In genomic region chr3:193593666-193594025, GRCh38 we compare ENCODE assay signal across 8 cellular contexts. TPM values are rescaled to one million over a fixed set of nuclear protein-coding genes. Genes with fewer than 3 reads are reported as not detected.
A peak's percentile ranks its signal among the peaks of the same experiment; 100 is the strongest.
DNase-seq lines count a peak whose midpoint lies in the region; ATAC-seq, FAIRE-seq and TF ChIP-seq lines count a peak whose summit lies in the region.

No MANE protein-coding gene starts in this region.

- H4K5ac ChIP-seq in H1 (ENCODE audit: insufficient read length, low read depth, low read length), result no peak overlapping the region

- H2AK5ac ChIP-seq in H1 (ENCODE audit: low read depth, low read length), result no peak overlapping the region

- WGBS in H1 (ENCODE audit: extremely low coverage in 1 of 2, insufficient coverage in 1 of 2, insufficient read length in 1 of 2, insufficient replicate concordance in 2 of 2, low coverage in 1 of 2, low lambda C conversion rate in 2 of 2, missing lambda C conversion rate in 1 of 2), 2 experiments, result 8% methylated on average over 11 of the region's 11 CpGs; no CpG with 5 or more reads in 1 of the 2 experiments

- peaks cover 20% of the 10 kb centered on the region for H3K4me1 ChIP-seq in CD8-positive, alpha-beta T cell (ENCODE audit: insufficient read depth, low read length)
- H3K4me1 ChIP-seq in H1 (replicated peaks in 1 of 4; ENCODE audit: control insufficient read depth in 3 of 4, insufficient read depth in 4 of 4, low read length in 3 of 4) (peaks cover 0 to 4% (median 1%) of the 10 kb centered on the region in 4 experiments; a peak in 2 of 7 replicates), muscle layer of colon (ENCODE audit: insufficient read depth, low read length) (peaks cover 17% of the 10 kb centered on the region), tibial artery (peaks cover 0 to 26% (median 21%) of the 10 kb centered on the region in 4 donors)

- intact Hi-C loops in CD8-positive, alpha-beta T cell (cut with DNase I, micrococcal nuclease), result loop anchor here in 1 of 2 experiments (5.0 kb wide), 1 partner anchor 544 kb away; the partner anchor contains the start of gene HES1
- intact Hi-C loops in tibial artery (cut with DNase I; ENCODE audit: low total_unique reads), result loop anchor here (2.0 kb wide), 1 partner anchor 1079 kb away; the partner anchor contains the start of gene LSG1

- peak; percentile 68 for ATAC-seq in CD8-positive, alpha-beta T cell
- ATAC-seq in GM21576 (IDR thresholded peaks at IDR 0.05; ENCODE audit: unreplicated experiment), result peak; percentile 18

- H2AFZ ChIP-seq in H1 (ENCODE audit: low read length), result no peak overlapping the region

- no peak for TF ChIP-seq RAD21 in H1 (IDR thresholded peaks at IDR 0.05 in 1 of 2, conservative IDR thresholded peaks at IDR 0.05 in 1 of 2; ENCODE audit: low read depth in 2 of 2, low read length in 2 of 2)

- peak in 5 of 7 experiments; percentile 4 to 48 (median 37) for DNase-seq in CD8-positive, alpha-beta T cell
- peak; percentile 63 for DNase-seq in NAMALWA (ENCODE audit: low spot score)
- peak; percentile 21 for DNase-seq in activated CD4-positive, alpha-beta T cell treated with anti-CD3 and anti-CD28 coated beads, Interleukin-2, amount 50 U/mL, for 1 hour
- no peak for DNase-seq in H1 (ENCODE audit: low read depth in 1 of 2, low spot score in 2 of 2)
- DNase-seq in tibial artery, result no peak
- no peak for DNase-seq in SKM-1 (lab: John Stamatoyannopoulos, UW; ENCODE audit: unreplicated experiment)

- peak overlapping the region; percentile 67 for H4K91ac ChIP-seq in H1 (replicated peaks; ENCODE audit: insufficient read length, low read length)

- H3K36me3 Mint-ChIP-seq in CD8-positive, alpha-beta T cell, result peaks cover 38% of the 10 kb centered on the region

- peaks cover 63% of the 10 kb centered on the region for H3K4me1 Mint-ChIP-seq in CD8-positive, alpha-beta T cell (ENCODE audit: low read depth)

- no peaks in the 10 kb centered on the region for H3K27me3 ChIP-seq in CD8-positive, alpha-beta T cell (ENCODE audit: insufficient read depth, low read length)
- H3K27me3 ChIP-seq in H1 (replicated peaks in 1 of 4; ENCODE audit: control insufficient read depth in 3 of 4, extremely low read depth in 1 of 4, insufficient read depth in 3 of 4, low read length in 3 of 4), result peaks cover 0 to 6% (median 2%) of the 10 kb centered on the region in 4 experiments; a peak in 3 of 7 replicates
- no peaks in the 10 kb centered on the region for H3K27me3 ChIP-seq in muscle layer of colon (ENCODE audit: control insufficient read depth in 1 of 2, insufficient read depth in 2 of 2, low read length in 2 of 2)
- H3K27me3 ChIP-seq in tibial artery, result no peaks in the 10 kb centered on the region

- peaks cover 3 to 50% of the 10 kb centered on the region in 2 experiments; a peak in 3 of 4 replicates for H3K79me2 ChIP-seq in H1 (ENCODE audit: control insufficient read depth in 1 of 2, insufficient read depth in 2 of 2, low read length in 2 of 2)

- H3K4me2 ChIP-seq in H1 (ENCODE audit: insufficient read depth in 1 of 2, low read depth in 2 of 2, low read length in 2 of 2), result peak overlapping the region; percentile 91 to 92

- no peaks in the 10 kb centered on the region for H3K23me2 ChIP-seq in H1 (ENCODE audit: low read depth, low read length)

- H3K23ac ChIP-seq in H1 (ENCODE audit: insufficient read length), result no peak overlapping the region

- H3K4ac ChIP-seq in H1 (replicated peaks; ENCODE audit: insufficient read length, low read depth, low read length), result no peak overlapping the region

- no peak for TF ChIP-seq POLR2A in H1 (IDR thresholded peaks at IDR 0.05; ENCODE audit: control extremely low read depth in 1 of 2, low read depth in 2 of 2, low read length in 2 of 2)

- peak overlapping the region; percentile 76 for H3K27ac ChIP-seq in CD8-positive, alpha-beta T cell (ENCODE audit: low read depth, low read length)
- H3K27ac ChIP-seq in H1 (ENCODE audit: low read depth, low read length) (peak overlapping the region; percentile 33; the same call in 1 of the 2 replicates), muscle layer of colon (ENCODE audit: low read depth, low read length) (peak overlapping the region; percentile 62), tibial artery (peak overlapping the region; percentile 78 to 81)

- no peaks in the 10 kb centered on the region for H3K36me3 ChIP-seq in CD8-positive, alpha-beta T cell (ENCODE audit: insufficient read depth, low read length)
- H3K36me3 ChIP-seq in H1 (ENCODE audit: control insufficient read depth in 2 of 4, insufficient read depth in 4 of 4, low read length in 3 of 4), result 0 out of 8 replicates have a peak, but pooled peaks cover 0 to 2% (median 0%) of the 10 kb centered on the region in 4 experiments
- peaks cover 3% of the 10 kb centered on the region for H3K36me3 ChIP-seq in muscle layer of colon (ENCODE audit: insufficient read depth, low read length)
- peaks cover 0 to 6% (median 0%) of the 10 kb centered on the region in 3 donors for H3K36me3 ChIP-seq in tibial artery

- H2BK120ac ChIP-seq in H1 (replicated peaks; ENCODE audit: low read depth, low read length), result no peak overlapping the region

- H3K27ac Mint-ChIP-seq in CD8-positive, alpha-beta T cell, result peak overlapping the region; percentile 98

- peak overlapping the region; percentile 99 for H3K4me3 Mint-ChIP-seq in CD8-positive, alpha-beta T cell

- no peaks in the 10 kb centered on the region for H3K9me3 Mint-ChIP-seq in CD8-positive, alpha-beta T cell

- POLR2A ChIA-PET in CD8-positive, alpha-beta T cell (lab: Charles Lee), result no interaction called here
- POLR2A ChIA-PET in H1 (lab: Charles Lee; ENCODE audit: partially characterized antibody), result no interaction called here

- no peak for FAIRE-seq in H1 (lab: Jason Lieb, UNC)

- no peak overlapping the region for H4K8ac ChIP-seq in H1 (ENCODE audit: extremely low read depth, insufficient read depth, low read length)

- no peak overlapping the region for H3K18ac ChIP-seq in H1 (ENCODE audit: extremely low read depth, low read length)

- H2BK12ac ChIP-seq in H1 (ENCODE audit: low read depth, low read length), result no peak overlapping the region

- H3K9ac ChIP-seq in H1 (replicated peaks in 1 of 4; ENCODE audit: extremely low read depth in 1 of 4, low read depth in 3 of 4, low read length in 3 of 4), result peak overlapping the region; percentile 54 to 83 (median 71)
- H3K9ac ChIP-seq in muscle layer of colon (ENCODE audit: low read length), result peak overlapping the region; percentile 99

- TF ChIP-seq CTCF in CD8-positive, alpha-beta T cell (IDR thresholded peaks at IDR 0.05), result no peak
- TF ChIP-seq CTCF in H1 (IDR thresholded peaks at IDR 0.05; ENCODE audit: control extremely low read depth in 1 of 3, insufficient read depth in 1 of 3, low read depth in 1 of 3, low read length in 3 of 3) (no peak), tibial artery (IDR thresholded peaks at IDR 0.05) (no peak)

- no peaks in the 10 kb centered on the region for H3K27me3 Mint-ChIP-seq in CD8-positive, alpha-beta T cell (ENCODE audit: low read depth)

- H3K14ac ChIP-seq in H1 (ENCODE audit: insufficient read length), result no peak overlapping the region

- TF ChIP-seq EP300 in H1 (IDR thresholded peaks at IDR 0.05; ENCODE audit: borderline replicate concordance in 1 of 2, low read depth in 2 of 2, low read length in 2 of 2), result no peak

- H2BK15ac ChIP-seq in H1 (ENCODE audit: low read length), result no peak overlapping the region

- H4K20me1 ChIP-seq in H1 (replicated peaks in 1 of 2; ENCODE audit: control insufficient read depth in 1 of 2, insufficient read depth in 2 of 2, low read length in 2 of 2), result no peaks in the 10 kb centered on the region

- peaks cover 3% of the 10 kb centered on the region; the same call in 1 of the 2 replicates for H3K79me1 ChIP-seq in H1 (ENCODE audit: low read depth, low read length)

- no peak overlapping the region for H2BK20ac ChIP-seq in H1 (ENCODE audit: low read length)

- CTCF ChIA-PET in CD8-positive, alpha-beta T cell (lab: Charles Lee), result no interaction called here
- CTCF ChIA-PET in H1 (lab: Charles Lee; ENCODE audit: partially characterized antibody), result no interaction called here

- no peak overlapping the region for H2BK5ac ChIP-seq in H1 (ENCODE audit: low read depth, low read length)

- H3K56ac ChIP-seq in H1 (replicated peaks; ENCODE audit: insufficient read length, low read depth, low read length), result no peak overlapping the region

- H3K9me3 ChIP-seq in CD8-positive, alpha-beta T cell (ENCODE audit: low read length), result no peaks in the 10 kb centered on the region
- H3K9me3 ChIP-seq in H1 (ENCODE audit: insufficient read depth in 2 of 2, low read depth in 1 of 2, low read length in 1 of 2) (no peaks in the 10 kb centered on the region), muscle layer of colon (ENCODE audit: low read length) (no peaks in the 10 kb centered on the region), tibial artery (no peaks in the 10 kb centered on the region)

- H3K4me3 ChIP-seq in CD8-positive, alpha-beta T cell (ENCODE audit: low read depth, low read length), result peak overlapping the region; percentile 73
- H3K4me3 ChIP-seq in H1 (ENCODE audit: extremely low read depth in 1 of 4, insufficient read depth in 2 of 4, low read depth in 3 of 4, low read length in 4 of 4), result peak overlapping the region; percentile 79 to 93 (median 90)
- H3K4me3 ChIP-seq in muscle layer of colon (ENCODE audit: low read depth in 1 of 2, low read length in 2 of 2), result peak overlapping the region; percentile 82 to 92
- peak overlapping the region; percentile 65 to 79 for H3K4me3 ChIP-seq in tibial artery

TF ChIP-seq in H1, 55 proteins besides CTCF, POLR2A, EP300 and RAD21 (continues in another document):
- TF ChIP-seq JUND (IDR thresholded peaks at IDR 0.05; ENCODE audit: low read length), result no peak

RNA-seq across cellular contexts. Expression of gene OPA1, which starts 0.6 kb away (rescaled TPM):
- 10 to 100 TPM; 64.0 to 69.9 TPM for total RNA-seq in CD8-positive, alpha-beta T cell
- total RNA-seq in H1 (2021; fragmentation: NEBNext Ultra II Directional; extraction: Animal tissue kit (Norgen Biotek cat#: 25700)), result 109 and 114 TPM in 2 replicates
- 15.1 and 20.3 TPM in 2 replicates for polyA plus RNA-seq in H1 (2011; rRNA removed)
- 25.3 TPM for polyA plus RNA-seq in H1 (2011; cell fraction: cytosol; rRNA removed)
- 25.1 TPM for polyA plus RNA-seq in H1 (2011; cell fraction: nucleus; rRNA removed)
- 44.9 to 98.6 TPM (median 58.0 TPM) in 4 replicates for polyA plus RNA-seq in H1 (2012, experiment 1 of 2)
- 1.9 TPM for polyA plus RNA-seq in H1 (2012, experiment 2 of 2)
- polyA plus RNA-seq in H1 (2013, experiment 1 of 2), result 56.9 TPM
- 56.9 TPM for polyA plus RNA-seq in H1 (2013, experiment 2 of 2)
- polyA minus RNA-seq in H1 (2011; rRNA and poly(A)+ RNA removed), result 142 and 164 TPM in 2 replicates
- 80.7 TPM for polyA minus RNA-seq in H1 (2011; cell fraction: cytosol; rRNA and poly(A)+ RNA removed)
- 145 TPM for polyA minus RNA-seq in H1 (2011; cell fraction: nucleus; rRNA and poly(A)+ RNA removed)

RNA-seq across cellular contexts. Expression of gene ATP13A4, which starts 39.0 kb away (rescaled TPM):
- 1 to 10 TPM; 1.8 to 2.3 TPM for total RNA-seq in CD8-positive, alpha-beta T cell
- total RNA-seq in H1 (2021; fragmentation: NEBNext Ultra II Directional; extraction: Animal tissue kit (Norgen Biotek cat#: 25700)), result not detected in 2 replicates
- polyA plus RNA-seq in H1 (2011; rRNA removed), result 0.06 and 0.12 TPM in 2 replicates
- 0.06 TPM for polyA plus RNA-seq in H1 (2011; cell fraction: cytosol; rRNA removed)
- 0.09 TPM for polyA plus RNA-seq in H1 (2011; cell fraction: nucleus; rRNA removed)
- 0.12 to 0.19 TPM in 2 of 4 replicates, not detected in the others for polyA plus RNA-seq in H1 (2012, experiment 1 of 2)
- not detected for polyA plus RNA-seq in H1 (2012, experiment 2 of 2)
- 0.04 TPM for polyA plus RNA-seq in H1 (2013, experiment 1 of 2)
- polyA plus RNA-seq in H1 (2013, experiment 2 of 2), result 0.04 TPM
- 0.06 and 0.22 TPM in 2 replicates for polyA minus RNA-seq in H1 (2011; rRNA and poly(A)+ RNA removed)
- not detected for polyA minus RNA-seq in H1 (2011; cell fraction: cytosol; rRNA and poly(A)+ RNA removed)
- not detected for polyA minus RNA-seq in H1 (2011; cell fraction: nucleus; rRNA and poly(A)+ RNA removed)

Comparison
In these comparisons a context has a peak if more than half of its experiments do, and no peak if none do; other contexts are left out.
1. DNase-seq: peak in CD8-positive, alpha-beta T cell (5 of 7), NAMALWA (single experiment) and activated CD4-positive, alpha-beta T cell treated with anti-CD3 and anti-CD28 coated beads, Interleukin-2, amount 50 U/mL, for 1 hour (single experiment); none in H1 (0 of 2), tibial artery (0 of 2) and SKM-1 (single experiment).
2. Peak in every context shown above with its lines, with median percentiles within 50 percentile points of each other: H3K27ac ChIP-seq and H3K4me3 ChIP-seq.